Comparison of ENCODE assay signal across 1 cellular context in the genomic region with DNA sequence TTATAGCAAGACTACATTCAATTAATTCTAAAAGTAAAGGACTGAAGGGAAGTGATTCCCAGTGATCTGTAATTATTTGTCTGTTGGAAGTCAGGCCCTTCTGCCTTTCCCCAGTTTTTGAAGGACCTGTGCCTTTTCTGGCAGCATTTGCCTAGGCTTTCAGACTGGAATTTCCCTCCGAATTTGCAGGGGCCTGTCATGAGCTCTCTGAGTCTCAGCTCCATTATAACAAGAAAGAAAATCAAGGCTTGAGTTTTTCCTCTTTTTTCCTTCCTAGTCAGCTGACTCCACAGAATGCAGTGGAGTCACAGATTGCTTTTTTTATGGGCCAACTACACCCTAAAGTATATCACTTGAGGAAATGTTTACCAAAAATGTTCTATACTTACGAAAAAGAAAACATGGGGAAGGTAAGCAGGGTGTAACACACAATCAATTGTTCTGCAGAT.
TF ChIP-seq lines count a peak whose summit lies in the region.

No MANE protein-coding gene starts in this region.

TF ChIP-seq in IMR-90, 13 proteins besides CTCF, POLR2A, EP300 and RAD21 (continued from another document):
- TF ChIP-seq CEBPB (IDR thresholded peaks at IDR 0.05; ENCODE audit: low read depth, low read length), result no peak
